ENCODE assay signal across 1 cellular context in genomic region chr9:79581388-79581787, GRCh38.
TF ChIP-seq lines count a peak whose summit lies in the region.

No MANE protein-coding gene starts in this region.

TF ChIP-seq in HepG2, 621 proteins besides CTCF, POLR2A, EP300 and RAD21 (continued from another document):
- TF ChIP-seq ZNF280B (CRISPR knock-in tag; IDR thresholded peaks at IDR 0.05; ENCODE audit: borderline replicate concordance): no peak
TF ChIP-seq in HepG2: peak in this region for 0.
